In genomic region chr13:100203696-100204367, GRCh38 we compare ENCODE assay signal across 8 cellular contexts.
DNase-seq lines count a peak whose midpoint lies in the region; ATAC-seq and TF ChIP-seq lines count a peak whose summit lies in the region.

No MANE protein-coding gene starts in this region.

- intact Hi-C loops in posterior vena cava (cut with DNase I), result no loop called here

- H3K4me2 ChIP-seq in osteoblast (ENCODE audit: insufficient read depth, low read length), result peak overlapping the region; percentile 14

- no peaks in the 10 kb centered on the region for H3K27me3 ChIP-seq in osteoblast (ENCODE audit: insufficient read depth, low read length)

- no peaks in the 10 kb centered on the region for H3K36me3 ChIP-seq in osteoblast (ENCODE audit: insufficient read depth, low read length)

- TF ChIP-seq CTCF in osteoblast (IDR thresholded peaks at IDR 0.05; ENCODE audit: extremely low read depth, low read depth, low read length), result no peak

- DNase-seq in SIG-M5 treated with dmso at 0.1 percent for 504 hours (lab: John Stamatoyannopoulos, UW; ENCODE audit: unreplicated experiment) (peak; percentile 61), SIG-M5 (lab: John Stamatoyannopoulos, UW) (no peak), osteoblast (ENCODE audit: insufficient read length, low spot score, missing footprints) (peak; percentile 58), posterior vena cava (ENCODE audit: low spot score) (no peak), epidermal melanocyte (ENCODE audit: insufficient read length, low spot score) (no peak), RPMI8226 (no peak)
- no peak for DNase-seq in activated naive CD4-positive, alpha-beta T cell treated with anti-CD3 and anti-CD28 coated beads, Interleukin-2, amount 50 U/mL, for 72 hours (ENCODE audit: low spot score in 2 of 2)

- H3K27ac Mint-ChIP-seq in activated naive CD4-positive, alpha-beta T cell treated with anti-CD3 and anti-CD28 coated beads, Interleukin-2, amount 50 U/mL, for 72 hours, result peak overlapping the region; percentile 22 to 44

- H4K20me1 ChIP-seq in osteoblast (ENCODE audit: insufficient read depth, low read length), result no peaks in the 10 kb centered on the region

- no peaks in the 10 kb centered on the region for H3K79me2 ChIP-seq in osteoblast (ENCODE audit: insufficient read depth, low read length)

- no peaks in the 10 kb centered on the region for H3K9me3 ChIP-seq in osteoblast (ENCODE audit: low read depth, low read length)

- peaks cover 20% of the 10 kb centered on the region for H3K4me1 ChIP-seq in osteoblast (ENCODE audit: insufficient read depth, low read length)

- ATAC-seq in HG03442 (IDR thresholded peaks at IDR 0.05; ENCODE audit: unreplicated experiment), result peak; percentile 47
- ATAC-seq in activated naive CD4-positive, alpha-beta T cell treated with anti-CD3 and anti-CD28 coated beads, Interleukin-2, amount 50 U/mL, for 72 hours, result peak; percentile 97 to 98

- H3K27ac ChIP-seq in osteoblast (ENCODE audit: low read depth, low read length), result peak overlapping the region; percentile 59

- no peak overlapping the region for H3K4me3 ChIP-seq in osteoblast (ENCODE audit: insufficient read depth, low read length)

- H3K36me3 Mint-ChIP-seq in activated naive CD4-positive, alpha-beta T cell treated with anti-CD3 and anti-CD28 coated beads, Interleukin-2, amount 50 U/mL, for 72 hours, result no peaks in the 10 kb centered on the region

- H2AFZ ChIP-seq in osteoblast (ENCODE audit: low read length), result no peak overlapping the region

- H3K9me3 Mint-ChIP-seq in activated naive CD4-positive, alpha-beta T cell treated with anti-CD3 and anti-CD28 coated beads, Interleukin-2, amount 50 U/mL, for 72 hours, result no peaks in the 10 kb centered on the region

Comparison
In these comparisons a context has a peak if more than half of its experiments do, and no peak if none do; other contexts are left out.
1. DNase-seq: peak in SIG-M5 treated with dmso at 0.1 percent for 504 hours (single experiment) and osteoblast (single experiment); none in SIG-M5 (single experiment), activated naive CD4-positive, alpha-beta T cell treated with anti-CD3 and anti-CD28 coated beads, Interleukin-2, amount 50 U/mL, for 72 hours (0 of 2), posterior vena cava (single experiment), epidermal melanocyte (single experiment) and RPMI8226 (single experiment).